In the genomic region with DNA sequence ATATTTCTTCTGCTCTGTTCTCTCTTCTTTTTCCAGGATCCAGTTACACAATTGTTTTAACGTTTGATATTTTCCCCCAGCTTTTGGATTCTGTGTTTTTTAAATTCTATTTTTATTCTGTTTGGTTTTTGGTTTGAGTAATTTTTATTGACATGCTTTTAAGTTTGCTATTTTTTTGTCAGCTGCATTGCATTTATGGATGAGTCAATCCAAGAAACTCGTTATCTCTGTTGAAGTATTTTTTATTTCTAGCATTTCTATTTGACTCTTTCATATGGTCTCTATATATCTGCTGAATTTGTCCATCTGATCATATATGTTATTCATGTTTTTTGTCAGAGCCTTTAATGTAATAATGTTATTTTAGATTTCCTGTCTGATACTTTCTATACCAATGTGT, we compare ENCODE assay signal across 29 cellular contexts.
"Had no signal": no experiment of that assay in that cellular context is flagged by ENCODE, and none has a peak within 500 bp of the region (broad histone marks: within the 10 kb centered on the region; RNA-seq: fewer than 3 reads in every experiment).

No MANE protein-coding gene starts in this region.

- H3K4me3 Mint-ChIP-seq: natural killer cell; nephron; neural progenitor cell; stimulated activated memory B cell treated with anti-CD40 and anti-IgM and Interleukin-4, amounts not matched to agents 10 μg/mL and 1 μg/mL and 100 μg/mL, for 72 hours; stimulated activated naive CD8-positive, alpha-beta T cell treated with anti-CD3 and anti-CD28 coated beads, Interleukin-15, amount 100 ng/mL, for 72 hours; type B pancreatic cell had no signal

- H3K4me1 ChIP-seq: neural progenitor cell, parathyroid adenoma, psoas muscle, right lobe of liver, sigmoid colon, suprapubic skin, testis, tibial artery, transverse colon, upper lobe of right lung, uterus had no signal

- H3K9me3 ChIP-seq: ovary, psoas muscle, right lobe of liver, suprapubic skin, testis, transverse colon, upper lobe of right lung had no signal

- H3K36me3 ChIP-seq: neural progenitor cell, ovary, right lobe of liver, sigmoid colon, suprapubic skin, tibial artery, transverse colon, upper lobe of right lung, uterus had no signal

- H3K27ac ChIP-seq: neural progenitor cell, ovary, parathyroid adenoma, psoas muscle, right lobe of liver, sigmoid colon, suprapubic skin, testis, tibial artery, transverse colon, upper lobe of right lung, uterus had no signal

- H3K36me3 Mint-ChIP-seq: neural progenitor cell, type B pancreatic cell had no signal

- H3K27ac Mint-ChIP-seq: natural killer cell; nephron; neural progenitor cell; progenitor cell of endocrine pancreas; stimulated activated memory B cell treated with anti-CD40 and anti-IgM and Interleukin-4, amounts not matched to agents 10 μg/mL and 1 μg/mL and 100 μg/mL, for 72 hours; stimulated activated naive CD8-positive, alpha-beta T cell treated with anti-CD3 and anti-CD28 coated beads, Interleukin-15, amount 100 ng/mL, for 72 hours; type B pancreatic cell had no signal

- DNase-seq: natural killer cell; occipital lobe; ovary; posterior cingulate gyrus; psoas muscle; right cardiac atrium; right lobe of liver; sigmoid colon; small intestine; stimulated activated CD4-positive, alpha-beta T cell treated with anti-CD3 and anti-CD28 coated beads, Interleukin-15, amount 100 ng/mL, for 24 hours; stimulated activated CD4-positive, alpha-beta T cell treated with anti-CD3 and anti-CD28 coated beads, Interleukin-2, amount 100 ng/mL, for 24 hours; stimulated activated CD4-positive, alpha-beta T cell treated with anti-CD3 and anti-CD28 coated beads, Interleukin-2, amount 100 ng/mL, for 48 hours; stimulated activated CD4-positive, alpha-beta T cell treated with anti-CD3 and anti-CD28 coated beads, Interleukin-4, amount 100 ng/mL, for 24 hours; stimulated activated naive CD4-positive, alpha-beta T cell; stimulated activated naive CD8-positive, alpha-beta T cell treated with anti-CD3 and anti-CD28 coated beads, Interleukin-15, amount 100 ng/mL, for 72 hours; stimulated activated naive CD8-positive, alpha-beta T cell treated with anti-CD3 and anti-CD28 coated beads, Interleukin-15, Interleukin-2, amounts not matched to agents 100 U/mL and 50 U/mL, for 24 hours; substantia nigra; testis; tibial artery; transverse colon; upper lobe of right lung; uterus had no signal

- H3K27me3 Mint-ChIP-seq: progenitor cell of endocrine pancreas; stimulated activated memory B cell treated with anti-CD40 and anti-IgM and Interleukin-4, amounts not matched to agents 10 μg/mL and 1 μg/mL and 100 μg/mL, for 72 hours; stimulated activated naive CD8-positive, alpha-beta T cell treated with anti-CD3 and anti-CD28 coated beads, Interleukin-15, amount 100 ng/mL, for 72 hours; type B pancreatic cell had no signal

- H3K4me3 ChIP-seq: neural progenitor cell, ovary, psoas muscle, right lobe of liver, sigmoid colon, suprapubic skin, testis, tibial artery, transverse colon, upper lobe of right lung, uterus had no signal

- ATAC-seq: natural killer cell; psoas muscle; right cardiac atrium; right lobe of liver; stimulated activated memory B cell treated with anti-CD40 and anti-IgM and Interleukin-4, amounts not matched to agents 10 μg/mL and 1 μg/mL and 100 μg/mL, for 72 hours; stimulated activated naive CD8-positive, alpha-beta T cell treated with anti-CD3 and anti-CD28 coated beads, Interleukin-15, amount 100 ng/mL, for 72 hours; stimulated activated naive CD8-positive, alpha-beta T cell treated with anti-CD3 and anti-CD28 coated beads, Interleukin-15, Interleukin-2, amounts not matched to agents 100 U/mL and 50 U/mL, for 24 hours; upper lobe of right lung had no signal

- H3K4me1 Mint-ChIP-seq: natural killer cell; nephron; neural progenitor cell; stimulated activated memory B cell treated with anti-CD40 and anti-IgM and Interleukin-4, amounts not matched to agents 10 μg/mL and 1 μg/mL and 100 μg/mL, for 72 hours; stimulated activated naive CD8-positive, alpha-beta T cell treated with anti-CD3 and anti-CD28 coated beads, Interleukin-15, amount 100 ng/mL, for 72 hours had no signal
